In the genomic region with DNA sequence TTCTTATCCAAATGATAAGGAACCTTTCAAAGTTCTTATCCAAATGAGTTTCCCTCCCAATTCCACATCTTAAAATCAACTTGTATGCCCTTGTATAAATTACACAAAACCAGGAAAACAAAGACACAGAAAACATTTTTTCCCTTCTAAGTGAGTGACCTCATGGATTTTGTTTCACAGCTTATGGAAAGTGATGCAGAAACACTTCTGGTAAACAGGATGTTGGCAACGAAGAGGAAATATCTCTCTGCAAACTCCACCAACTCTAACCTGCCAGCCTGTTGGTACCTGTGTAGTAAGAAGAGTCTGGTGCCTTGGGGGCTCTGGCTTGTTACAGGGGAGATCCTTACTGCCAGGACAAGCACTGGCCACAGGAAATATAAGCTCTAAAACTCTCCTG, we compare ENCODE assay signal across 21 cellular contexts. TPM values are rescaled to one million over a fixed set of nuclear protein-coding genes. Genes with fewer than 3 reads are reported as not detected.
DNase-seq lines count a peak whose midpoint lies in the region; ATAC-seq and TF ChIP-seq lines count a peak whose summit lies in the region.
"Had no signal": no experiment of that assay in that cellular context is flagged by ENCODE, and none has a peak within 500 bp of the region (broad histone marks: within the 10 kb centered on the region; RNA-seq: fewer than 3 reads in every experiment).

No MANE protein-coding gene starts in this region.

- H3K9me3 Mint-ChIP-seq in stimulated activated naive CD8-positive, alpha-beta T cell treated with anti-CD3 and anti-CD28 coated beads, Interleukin-15, Interleukin-2, amounts not matched to agents 100 ng/mL and 50 ng/mL, for 24 hours: no peaks in the 10 kb centered on the region
- no peaks in the 10 kb centered on the region for H3K9me3 Mint-ChIP-seq in endothelial cell (ENCODE audit: unreplicated experiment)
- H3K9me3 Mint-ChIP-seq in nephron progenitor cell: peaks cover 26% of the 10 kb centered on the region
- H3K9me3 Mint-ChIP-seq in activated T-cell treated with anti-CD3 and anti-CD28 coated beads, Interleukin-2, amount 50 U/mL, for 4 hours: peaks cover 1% of the 10 kb centered on the region

- 44% methylated on average over 1 of the region's 1 CpG for WGBS in esophagus muscularis mucosa
- 34 to 40% methylated on average over 1 of the region's 1 CpG for WGBS in sigmoid colon, 2 donors

- TF ChIP-seq CTCF in endothelial cell (IDR thresholded peaks at IDR 0.05; ENCODE audit: unreplicated experiment) (no peak), nephron progenitor cell (IDR thresholded peaks at IDR 0.05) (no peak), esophagus muscularis mucosa (IDR thresholded peaks at IDR 0.05) (no peak), sigmoid colon (IDR thresholded peaks at IDR 0.05) (no peak)

- no peak for DNase-seq in stimulated activated naive CD8-positive, alpha-beta T cell treated with anti-CD3 and anti-CD28 coated beads, Interleukin-15, Interleukin-2, amounts not matched to agents 100 U/mL and 50 U/mL, for 24 hours
- no peak for DNase-seq in endothelial cell (ENCODE audit: low spot score)
- no peak for DNase-seq in nephron progenitor cell
- no peak for DNase-seq in stimulated activated CD4-positive, alpha-beta T cell treated with anti-CD3 and anti-CD28 coated beads, Interleukin-12 subunit alpha, Interleukin-12 subunit beta, amount 100 ng/mL, for 4 hours
- DNase-seq in esophagus muscularis mucosa (ENCODE audit: extremely low spot score): no peak
- DNase-seq in sigmoid colon: no peak
- no peak for DNase-seq in activated T-cell treated with anti-CD3 and anti-CD28 coated beads, Interleukin-2, amount 50 U/mL, for 4 hours
- DNase-seq: CD4-positive, CD25-positive, alpha-beta regulatory T cell; DMS 273 treated with DMSO at 0.1 percent for 48 hours; HCEC 1CT; KG1; NCI-H1105; NCI-H146; NCI-H2029; NCI-H2227 treated with DMSO at 0.1 percent for 48 hours; NCI-H510A treated with DMSO at 0.1 percent for 48 hours; NCI-H748 treated with DMSO at 0.1 percent for 48 hours; SHP77 treated with DMSO at 0.1 percent for 48 hours had no signal

- H3K4me3 ChIP-seq in esophagus muscularis mucosa (no peak overlapping the region), sigmoid colon (no peak overlapping the region)
- H3K4me3 ChIP-seq: GM23338 had no signal

- intact Hi-C loops in esophagus muscularis mucosa (cut with DNase I) (no loop called here), sigmoid colon (cut with DNase I) (no loop called here)

- H3K4me1 ChIP-seq in esophagus muscularis mucosa: no peaks in the 10 kb centered on the region
- H3K4me1 ChIP-seq in sigmoid colon: no peaks in the 10 kb centered on the region

- H3K36me3 ChIP-seq in esophagus muscularis mucosa: no peaks in the 10 kb centered on the region
- H3K36me3 ChIP-seq in sigmoid colon: no peaks in the 10 kb centered on the region

- ATAC-seq in stimulated activated naive CD8-positive, alpha-beta T cell treated with anti-CD3 and anti-CD28 coated beads, Interleukin-15, Interleukin-2, amounts not matched to agents 100 U/mL and 50 U/mL, for 24 hours: no peak
- no peak for ATAC-seq in activated T-cell treated with anti-CD3 and anti-CD28 coated beads, Interleukin-2, amount 50 U/mL, for 4 hours
- ATAC-seq: GM23338 had no signal

- peak overlapping the region; percentile 28 for H3K27ac Mint-ChIP-seq in stimulated activated naive CD8-positive, alpha-beta T cell treated with anti-CD3 and anti-CD28 coated beads, Interleukin-15, Interleukin-2, amounts not matched to agents 100 ng/mL and 50 ng/mL, for 24 hours
- H3K27ac Mint-ChIP-seq in endothelial cell (ENCODE audit: unreplicated experiment) (peak overlapping the region; percentile 93), nephron progenitor cell (peak overlapping the region; percentile 38)
- H3K27ac Mint-ChIP-seq: B cell, GM23338 had no signal

- H3K4me3 Mint-ChIP-seq in stimulated activated naive CD8-positive, alpha-beta T cell treated with anti-CD3 and anti-CD28 coated beads, Interleukin-15, Interleukin-2, amounts not matched to agents 100 ng/mL and 50 ng/mL, for 24 hours: no peak overlapping the region
- H3K4me3 Mint-ChIP-seq in endothelial cell (ENCODE audit: unreplicated experiment): no peak overlapping the region
- no peak overlapping the region for H3K4me3 Mint-ChIP-seq in nephron progenitor cell
- no peak overlapping the region for H3K4me3 Mint-ChIP-seq in activated T-cell treated with anti-CD3 and anti-CD28 coated beads, Interleukin-2, amount 50 U/mL, for 4 hours
- H3K4me3 Mint-ChIP-seq: B cell; CD4-positive, CD25-positive, alpha-beta regulatory T cell; GM23338 had no signal

- peaks cover 19% of the 10 kb centered on the region for H3K27me3 Mint-ChIP-seq in stimulated activated naive CD8-positive, alpha-beta T cell treated with anti-CD3 and anti-CD28 coated beads, Interleukin-15, Interleukin-2, amounts not matched to agents 100 ng/mL and 50 ng/mL, for 24 hours
- H3K27me3 Mint-ChIP-seq in endothelial cell (ENCODE audit: unreplicated experiment): peaks cover 5% of the 10 kb centered on the region
- H3K27me3 Mint-ChIP-seq in nephron progenitor cell (ENCODE audit: low read depth, poor library complexity): peaks cover 6% of the 10 kb centered on the region
- peaks cover 17% of the 10 kb centered on the region for H3K27me3 Mint-ChIP-seq in activated T-cell treated with anti-CD3 and anti-CD28 coated beads, Interleukin-2, amount 50 U/mL, for 4 hours (ENCODE audit: low read depth)

- TF ChIP-seq POLR2A in esophagus muscularis mucosa (IDR thresholded peaks at IDR 0.05; ENCODE audit: low read depth): no peak
- TF ChIP-seq POLR2A in sigmoid colon (IDR thresholded peaks at IDR 0.05): no peak

- H3K27me3 ChIP-seq in esophagus muscularis mucosa: peaks cover 0 to 7% (median 0%) of the 10 kb centered on the region in 4 donors
- H3K27me3 ChIP-seq in sigmoid colon: peaks cover 0 to 15% (median 0%) of the 10 kb centered on the region in 3 donors

- peaks cover 0 to 14% (median 0%) of the 10 kb centered on the region in 4 donors for H3K9me3 ChIP-seq in esophagus muscularis mucosa
- H3K9me3 ChIP-seq in sigmoid colon: no peaks in the 10 kb centered on the region

- H3K36me3 Mint-ChIP-seq in stimulated activated naive CD8-positive, alpha-beta T cell treated with anti-CD3 and anti-CD28 coated beads, Interleukin-15, Interleukin-2, amounts not matched to agents 100 ng/mL and 50 ng/mL, for 24 hours (ENCODE audit: low read depth): no peaks in the 10 kb centered on the region
- H3K36me3 Mint-ChIP-seq in endothelial cell (ENCODE audit: low read depth, unreplicated experiment) (no peaks in the 10 kb centered on the region), nephron progenitor cell (ENCODE audit: low read depth) (peaks cover 19% of the 10 kb centered on the region)
- no peaks in the 10 kb centered on the region for H3K36me3 Mint-ChIP-seq in activated T-cell treated with anti-CD3 and anti-CD28 coated beads, Interleukin-2, amount 50 U/mL, for 4 hours (ENCODE audit: insufficient read depth)
- H3K36me3 Mint-ChIP-seq: CD4-positive, CD25-positive, alpha-beta regulatory T cell had no signal

- TF ChIP-seq EP300 in esophagus muscularis mucosa (IDR thresholded peaks at IDR 0.05) (no peak), sigmoid colon (IDR thresholded peaks at IDR 0.05) (no peak)

- H3K27ac ChIP-seq in esophagus muscularis mucosa (replicated peaks in 1 of 4): no peak overlapping the region
- H3K27ac ChIP-seq in sigmoid colon: no peak overlapping the region

- peaks cover 14% of the 10 kb centered on the region for H3K4me1 Mint-ChIP-seq in stimulated activated naive CD8-positive, alpha-beta T cell treated with anti-CD3 and anti-CD28 coated beads, Interleukin-15, Interleukin-2, amounts not matched to agents 100 ng/mL and 50 ng/mL, for 24 hours (ENCODE audit: low read depth)
- H3K4me1 Mint-ChIP-seq in endothelial cell (ENCODE audit: unreplicated experiment) (peaks cover 37% of the 10 kb centered on the region), nephron progenitor cell (peaks cover 29% of the 10 kb centered on the region)
- peaks cover 10% of the 10 kb centered on the region for H3K4me1 Mint-ChIP-seq in activated T-cell treated with anti-CD3 and anti-CD28 coated beads, Interleukin-2, amount 50 U/mL, for 4 hours (ENCODE audit: low read depth)

RNA-seq across cellular contexts. Expression of gene CELSR1, which starts 57.0 kb away (rescaled TPM):
- total RNA-seq in endothelial cell (ENCODE audit: unreplicated experiment) (7.7 TPM), esophagus muscularis mucosa (1 to 10 TPM; 2.5 to 2.7 (median 2.6) TPM), sigmoid colon (1 to 10 TPM in 2 of 4 donors, under 1 TPM in 2; 0.81 to 2.5 (median 1.5) TPM)
- polyA plus RNA-seq in sigmoid colon: 1 to 10 TPM in 1 of 3 donors, under 1 TPM in 2; 0.23 to 5.0 (median 0.60) TPM
- total RNA-seq in activated T-cell treated with anti-CD3 and anti-CD28 coated beads, Interleukin-2, amount 50 U/mL, for 4 hours: under 1 TPM; 0.22 to 0.63 (median 0.38) TPM

Comparison
In these comparisons a context has a peak if more than half of its experiments do, and no peak if none do; other contexts are left out.
1. H3K27ac Mint-ChIP-seq: peak in every context shown above with its lines; median percentile 93 in endothelial cell; 38 in nephron progenitor cell; 28 in stimulated activated naive CD8-positive, alpha-beta T cell treated with anti-CD3 and anti-CD28 coated beads, Interleukin-15, Interleukin-2, amounts not matched to agents 100 ng/mL and 50 ng/mL, for 24 hours.